In the genomic region with DNA sequence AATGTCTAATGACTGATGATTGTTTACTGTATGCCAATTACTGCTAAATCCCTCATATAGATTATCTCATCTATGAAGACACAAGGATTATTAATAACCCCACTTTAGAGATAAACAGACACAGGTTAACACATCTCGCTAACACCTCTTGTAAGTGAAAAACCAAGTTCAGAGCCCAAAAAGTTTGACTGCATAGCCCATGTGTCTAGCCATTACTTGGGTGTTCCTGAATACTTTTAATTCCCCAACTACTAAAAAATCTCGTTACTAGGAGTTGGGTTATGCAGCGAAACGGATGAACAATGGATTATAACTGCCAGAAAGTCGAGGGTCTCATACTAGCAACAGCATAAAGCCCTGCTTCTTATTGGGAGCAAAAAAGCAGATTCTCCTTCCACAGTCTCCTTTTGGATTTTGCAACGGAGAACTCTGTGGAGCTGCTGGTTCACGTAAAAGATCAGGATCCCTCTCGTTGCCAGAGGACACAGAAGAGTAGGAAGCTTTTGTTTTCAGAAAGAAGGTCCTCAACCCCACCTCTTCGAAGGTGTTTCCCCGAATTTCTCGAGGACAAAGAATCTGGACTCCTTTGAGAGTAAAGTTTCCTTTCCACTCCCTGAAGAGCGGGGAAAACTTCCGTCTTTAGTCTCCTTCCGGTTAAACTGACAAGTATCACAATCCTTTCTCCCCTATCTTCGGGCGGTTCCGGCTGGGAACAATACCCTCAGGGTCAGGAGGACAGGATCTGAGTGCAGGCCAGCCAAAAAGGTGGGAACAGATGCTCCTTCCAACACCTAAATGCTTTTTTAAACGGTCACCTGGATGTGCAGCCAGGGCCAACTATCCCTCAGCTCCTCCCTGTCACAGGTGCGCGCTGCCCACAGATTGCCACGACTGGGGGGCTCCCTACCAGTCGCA, we compare ENCODE assay signal across 8 cellular contexts. TPM values are rescaled to one million over a fixed set of nuclear protein-coding genes. Genes with fewer than 3 reads are reported as not detected.
A peak's percentile ranks its signal among the peaks of the same experiment; 100 is the strongest.
DNase-seq lines count a peak whose midpoint lies in the region; ATAC-seq, FAIRE-seq and TF ChIP-seq lines count a peak whose summit lies in the region.

No MANE protein-coding gene starts in this region.

- peaks cover 51% of the 10 kb centered on the region for H3K36me3 ChIP-seq in Panc1 (ENCODE audit: control insufficient read depth, insufficient read depth, low read length)

- peak overlapping the region; percentile 87 to 91 for H3K4me3 ChIP-seq in Panc1 (ENCODE audit: low read depth in 2 of 2, low read length in 2 of 2)

- no TSS peak for BruUV-seq in Panc1 (replicated peaks; lab: Mats Ljungman, UMichigan)

- H3K4me1 Mint-ChIP-seq in stimulated activated naive CD8-positive, alpha-beta T cell treated with anti-CD3 and anti-CD28 coated beads, Interleukin-15, Interleukin-2, amounts not matched to agents 100 ng/mL and 50 ng/mL, for 24 hours (ENCODE audit: low read depth) = peaks cover 46% of the 10 kb centered on the region

- peak; percentile 7 for ATAC-seq in HG03280 (IDR thresholded peaks at IDR 0.05; ENCODE audit: unreplicated experiment)
- ATAC-seq in Panc1 = peak; percentile 24

- peak overlapping the region; percentile 96 for H3K27ac Mint-ChIP-seq in stimulated activated naive CD8-positive, alpha-beta T cell treated with anti-CD3 and anti-CD28 coated beads, Interleukin-15, Interleukin-2, amounts not matched to agents 100 ng/mL and 50 ng/mL, for 24 hours

- peak overlapping the region; percentile 94 for H3K4me3 Mint-ChIP-seq in stimulated activated naive CD8-positive, alpha-beta T cell treated with anti-CD3 and anti-CD28 coated beads, Interleukin-15, Interleukin-2, amounts not matched to agents 100 ng/mL and 50 ng/mL, for 24 hours

- H3K4me1 ChIP-seq in Panc1 (ENCODE audit: control insufficient read depth, insufficient read depth, low read length) = peaks cover 35% of the 10 kb centered on the region

- peak; percentile 85 for FAIRE-seq in GM19239 (lab: Jason Lieb, UNC)

- peaks cover 43% of the 10 kb centered on the region for H3K36me3 Mint-ChIP-seq in stimulated activated naive CD8-positive, alpha-beta T cell treated with anti-CD3 and anti-CD28 coated beads, Interleukin-15, Interleukin-2, amounts not matched to agents 100 ng/mL and 50 ng/mL, for 24 hours (ENCODE audit: low read depth)

- H3K27ac ChIP-seq in Panc1 (ENCODE audit: low read length) = peak overlapping the region; percentile 100

- intact Hi-C loops in Panc1 (cut with micrococcal nuclease; ENCODE audit: unreplicated experiment) = loop anchor here (2.0 to 5.0 kb wide), 2 partner anchors 50 to 68 kb away; a partner anchor contains a TSS

- CTCF ChIA-PET in Panc1 (lab: Charles Lee) = interaction anchor here (1.0 to 1.8 kb wide), 3 partner anchors 48 to 77 kb away, joined by 3 to 8 read pairs (median 6); a partner anchor contains a TSS

- in situ Hi-C loops in Panc1 (cut with HindIII; ENCODE audit: low pct_unique_long_range_greater_than_20kb, low sequenced_read_pairs) = no loop called here

- TF ChIP-seq CTCF in Panc1 (IDR thresholded peaks at IDR 0.05) = no peak

- DNase-seq in DMS79 treated with DMSO at 0.1 percent for 48 hours (lab: John Stamatoyannopoulos, UW) (peak; percentile 63), GM19239 (ENCODE audit: insufficient read length, low spot score) (no peak), Panc1 (ENCODE audit: low read depth, low spot score) (no peak), cerebellum (ENCODE audit: low spot score) (peak; percentile 28), kidney tubule cell (ENCODE audit: low spot score) (peak; percentile 75), occipital lobe (lab: John Stamatoyannopoulos, UW) (no peak)

- POLR2A ChIA-PET in Panc1 (lab: Charles Lee) = interaction anchor here (0.7 to 2.5 kb wide), 8 partner anchors 9 to 934 kb away, joined by 3 to 32 read pairs (median 8); a partner anchor contains a TSS

- no peaks in the 10 kb centered on the region for H3K9me3 ChIP-seq in Panc1 (ENCODE audit: control insufficient read depth, insufficient read depth, low read depth, low read length)

- H3K27me3 ChIP-seq in Panc1 (ENCODE audit: control insufficient read depth, insufficient read depth, low read length) = no peaks in the 10 kb centered on the region

- H3K27me3 Mint-ChIP-seq in stimulated activated naive CD8-positive, alpha-beta T cell treated with anti-CD3 and anti-CD28 coated beads, Interleukin-15, Interleukin-2, amounts not matched to agents 100 ng/mL and 50 ng/mL, for 24 hours = no peaks in the 10 kb centered on the region

- H3K9me3 Mint-ChIP-seq in stimulated activated naive CD8-positive, alpha-beta T cell treated with anti-CD3 and anti-CD28 coated beads, Interleukin-15, Interleukin-2, amounts not matched to agents 100 ng/mL and 50 ng/mL, for 24 hours = no peaks in the 10 kb centered on the region

RNA-seq across cellular contexts. Expression of a gene that starts 0.9 kb away (rescaled TPM):
- total RNA-seq in Panc1 (2021; ENCODE audit: unreplicated experiment) (114 TPM), cerebellum (71.9 TPM), occipital lobe (73.6 TPM)
- polyA plus RNA-seq in Panc1 (2012; ENCODE audit: insufficient read length) = 59.1 TPM

RNA-seq across cellular contexts. Expression of a gene that starts 48.2 kb away (rescaled TPM):
- total RNA-seq in Panc1 (2021; ENCODE audit: unreplicated experiment) (2,422 TPM), cerebellum (710 TPM), occipital lobe (1,024 TPM)
- 1,612 TPM for polyA plus RNA-seq in Panc1 (2012; ENCODE audit: insufficient read length)

Comparison
In these comparisons a context has a peak if more than half of its experiments do, and no peak if none do; other contexts are left out.
1. DNase-seq: peak in DMS79 treated with DMSO at 0.1 percent for 48 hours (single experiment), cerebellum (single experiment) and kidney tubule cell (single experiment); none in GM19239 (single experiment), Panc1 (single experiment) and occipital lobe (single experiment).